ENCODE assay signal across 8 cellular contexts in genomic region chr3:149494022-149494758, GRCh38. TPM values are rescaled to one million over a fixed set of nuclear protein-coding genes. Genes with fewer than 3 reads are reported as not detected.
DNase-seq lines count a peak whose midpoint lies in the region; ATAC-seq and TF ChIP-seq lines count a peak whose summit lies in the region.

No MANE protein-coding gene starts in this region.

- H3K9me3 ChIP-seq in mucosa of descending colon (no peaks in the 10 kb centered on the region), uterus (no peaks in the 10 kb centered on the region)

- CTCF ChIA-PET in activated CD8-positive, alpha-beta memory T cell treated with anti-CD3 and anti-CD28 coated beads, Interleukin-2, amount 10 ng/mL, durations not matched to agents 7 days and 5 days (lab: Charles Lee): interaction anchor here (1.0 to 1.7 kb wide), 6 partner anchors 15 to 314 kb away, joined by 3 to 7 read pairs (median 4); partner anchors contain the start of gene COMMD2

- ATAC-seq in activated CD8-positive, alpha-beta memory T cell treated with anti-CD3 and anti-CD28 coated beads, Interleukin-2, amount 10 ng/mL, durations not matched to agents 7 days and 5 days: no peak
- peak; percentile 72 for ATAC-seq in mucosa of descending colon
- no peak for ATAC-seq in GM18909 (IDR thresholded peaks at IDR 0.05; ENCODE audit: poor library complexity, unreplicated experiment)

- peaks cover 1% of the 10 kb centered on the region for H3K36me3 Mint-ChIP-seq in activated CD8-positive, alpha-beta memory T cell treated with anti-CD3 and anti-CD28 coated beads, Interleukin-2, amount 10 ng/mL, durations not matched to agents 7 days and 5 days

- no peak overlapping the region for H3K27ac Mint-ChIP-seq in activated CD8-positive, alpha-beta memory T cell treated with anti-CD3 and anti-CD28 coated beads, Interleukin-2, amount 10 ng/mL, durations not matched to agents 7 days and 5 days

- peaks cover 30% of the 10 kb centered on the region for H3K27me3 Mint-ChIP-seq in activated CD8-positive, alpha-beta memory T cell treated with anti-CD3 and anti-CD28 coated beads, Interleukin-2, amount 10 ng/mL, durations not matched to agents 7 days and 5 days

- DNase-seq in activated CD8-positive, alpha-beta memory T cell treated with anti-CD3 and anti-CD28 coated beads, Interleukin-2, amount 10 ng/mL, durations not matched to agents 7 days and 5 days: peak; percentile 59
- DNase-seq in activated CD8-positive, alpha-beta memory T cell treated with anti-CD3 and anti-CD28 coated beads for 24 hours: no peak
- peak; percentile 67 for DNase-seq in LoVo (ENCODE audit: low spot score)
- DNase-seq in SKM-1 treated with dmso at 0.1 percent for 144 hours (lab: John Stamatoyannopoulos, UW; ENCODE audit: unreplicated experiment): peak; percentile 49
- no peak for DNase-seq in epithelial cell of proximal tubule (ENCODE audit: low read depth)
- DNase-seq in mucosa of descending colon: peak in 2 of 3 donors; percentile 46 to 77
- DNase-seq in uterus: peak; percentile 60 to 64

- H3K4me1 ChIP-seq in mucosa of descending colon (ENCODE audit: low read depth) (no peaks in the 10 kb centered on the region), uterus (no peaks in the 10 kb centered on the region)

- no peak overlapping the region for H3K4me3 Mint-ChIP-seq in activated CD8-positive, alpha-beta memory T cell treated with anti-CD3 and anti-CD28 coated beads, Interleukin-2, amount 10 ng/mL, durations not matched to agents 7 days and 5 days

- TF ChIP-seq CTCF in epithelial cell of proximal tubule (conservative IDR thresholded peaks at IDR 0.05; ENCODE audit: low read depth, low read length) (peak; percentile 95), mucosa of descending colon (IDR thresholded peaks at IDR 0.05) (peak; percentile 59), uterus (IDR thresholded peaks at IDR 0.05) (peak; percentile 73 to 78 (median 76))

- no peaks in the 10 kb centered on the region for H3K9me3 Mint-ChIP-seq in activated CD8-positive, alpha-beta memory T cell treated with anti-CD3 and anti-CD28 coated beads, Interleukin-2, amount 10 ng/mL, durations not matched to agents 7 days and 5 days (ENCODE audit: low read depth)

- no peaks in the 10 kb centered on the region for H3K27me3 ChIP-seq in uterus

- H3K27ac ChIP-seq in uterus: no peak overlapping the region

- no peaks in the 10 kb centered on the region for H3K36me3 ChIP-seq in mucosa of descending colon (ENCODE audit: low read depth)
- H3K36me3 ChIP-seq in uterus: no peaks in the 10 kb centered on the region

- TF ChIP-seq POLR2A in uterus (IDR thresholded peaks at IDR 0.05): no peak

- H3K4me3 ChIP-seq in epithelial cell of proximal tubule (ENCODE audit: low read depth, low read length) (no peak overlapping the region), mucosa of descending colon (no peak overlapping the region), uterus (no peak overlapping the region)

- intact Hi-C loops in mucosa of descending colon (cut with DNase I, micrococcal nuclease) (no loop called here), uterus (cut with DNase I; ENCODE audit: low total_unique reads) (no loop called here)

- no peaks in the 10 kb centered on the region for H3K4me1 Mint-ChIP-seq in activated CD8-positive, alpha-beta memory T cell treated with anti-CD3 and anti-CD28 coated beads, Interleukin-2, amount 10 ng/mL, durations not matched to agents 7 days and 5 days

RNA-seq across cellular contexts. Expression of gene TM4SF4, which starts 19.7 kb away (rescaled TPM):
- total RNA-seq in activated CD8-positive, alpha-beta memory T cell treated with anti-CD3 and anti-CD28 coated beads, Interleukin-2, amount 10 ng/mL, durations not matched to agents 7 days and 5 days: not detected
- 0.29 and 1.2 TPM in 2 replicates for total RNA-seq in epithelial cell of proximal tubule
- total RNA-seq in mucosa of descending colon: 1 to 10 TPM in 1 of 3 donors, under 1 TPM in 1, not detected in 1; 0.14 to 7.1 TPM
- 1 to 10 TPM in 1 of 4 donors, not detected in 3; 5.6 TPM for total RNA-seq in uterus

Comparison
In these comparisons a context has a peak if more than half of its experiments do, and no peak if none do; other contexts are left out.
1. DNase-seq: peak in activated CD8-positive, alpha-beta memory T cell treated with anti-CD3 and anti-CD28 coated beads, Interleukin-2, amount 10 ng/mL, durations not matched to agents 7 days and 5 days (single experiment), LoVo (single experiment), SKM-1 treated with dmso at 0.1 percent for 144 hours (single experiment), mucosa of descending colon (2 of 3) and uterus (2 of 2); none in activated CD8-positive, alpha-beta memory T cell treated with anti-CD3 and anti-CD28 coated beads for 24 hours (single experiment) and epithelial cell of proximal tubule (single experiment).
2. Peak in every context shown above with its lines, with median percentiles within 50 percentile points of each other: CTCF ChIP-seq.